ENCODE assay signal across 9 cellular contexts in the genomic region with DNA sequence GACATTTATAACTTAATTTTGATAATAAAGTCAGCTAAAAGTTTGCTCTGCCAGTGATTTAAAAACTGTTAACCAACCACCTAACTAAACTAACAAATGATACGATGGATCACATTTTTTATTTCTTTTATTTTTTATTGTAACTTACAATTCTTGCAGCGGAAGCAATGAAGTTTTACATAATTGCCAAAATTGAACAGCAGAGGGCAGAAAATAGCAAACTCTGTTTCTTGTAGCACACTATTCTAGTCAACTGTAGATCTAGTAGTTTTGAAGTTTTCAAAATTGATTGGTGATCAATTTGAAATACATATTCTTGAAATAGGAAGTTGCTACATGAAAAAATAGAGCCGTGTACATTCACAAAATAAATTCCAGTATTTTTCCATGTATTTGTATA. TPM values are rescaled to one million over a fixed set of nuclear protein-coding genes. Genes with fewer than 3 reads are reported as not detected.
A peak's percentile ranks its signal among the peaks of the same experiment; 100 is the strongest.
DNase-seq lines count a peak whose midpoint lies in the region; ATAC-seq and TF ChIP-seq lines count a peak whose summit lies in the region.
"Had no signal": no experiment of that assay in that cellular context is flagged by ENCODE, and none has a peak within 500 bp of the region (broad histone marks: within the 10 kb centered on the region; RNA-seq: fewer than 3 reads in every experiment).

No MANE protein-coding gene starts in this region.

- no peaks in the 10 kb centered on the region for H3K9me3 Mint-ChIP-seq in progenitor cell of endocrine pancreas (ENCODE audit: low read depth)

- H3K36me3 Mint-ChIP-seq in progenitor cell of endocrine pancreas (ENCODE audit: insufficient read depth): no peaks in the 10 kb centered on the region

- ATAC-seq in GM21717 (IDR thresholded peaks at IDR 0.05; ENCODE audit: unreplicated experiment): no peak

- DNase-seq in NCI-H1092 (lab: John Stamatoyannopoulos, UW) (peak; percentile 5), dermis microvascular lymphatic vessel endothelial cell (ENCODE audit: low read depth in 2 of 2) (peak; percentile 9 to 31), progenitor cell of endocrine pancreas (ENCODE audit: low spot score, unreplicated experiment) (no peak), amniotic stem cell (lab: John Stamatoyannopoulos, UW) (no peak), GM19240 (ENCODE audit: insufficient read length, low spot score) (no peak)
- DNase-seq: stimulated activated CD4-positive, alpha-beta T cell treated with anti-CD3 and anti-CD28 coated beads, Interleukin-2, amount 100 ng/mL, for 24 hours had no signal

- no peak overlapping the region for H3K4me3 Mint-ChIP-seq in progenitor cell of endocrine pancreas (ENCODE audit: low read depth)
- H3K4me3 Mint-ChIP-seq: central memory CD8-positive, alpha-beta T cell had no signal

- H3K27me3 Mint-ChIP-seq in progenitor cell of endocrine pancreas: peaks cover 49% of the 10 kb centered on the region
- H3K27me3 Mint-ChIP-seq: central memory CD8-positive, alpha-beta T cell had no signal

- H3K27ac Mint-ChIP-seq in progenitor cell of endocrine pancreas: no peak overlapping the region

- TF ChIP-seq CTCF in GM12872 (IDR thresholded peaks at IDR 0.05; ENCODE audit: insufficient read depth, low read depth, low read length) (peak; percentile 39; the same call in 1 of the 3 replicates), progenitor cell of endocrine pancreas (IDR thresholded peaks at IDR 0.05; ENCODE audit: unreplicated experiment) (peak; percentile 76)

- peaks cover 10% of the 10 kb centered on the region for H3K4me1 Mint-ChIP-seq in progenitor cell of endocrine pancreas (ENCODE audit: low read depth)
- H3K4me1 Mint-ChIP-seq: central memory CD8-positive, alpha-beta T cell had no signal

RNA-seq across cellular contexts. Expression of a gene that starts 2.8 kb away (rescaled TPM):
- under 0.01 TPM in 1 of 2 replicates, not detected in the other for total RNA-seq in dermis microvascular lymphatic vessel endothelial cell
- total RNA-seq in progenitor cell of endocrine pancreas: 2.3 and 2.5 TPM in 2 replicates

Comparison
In these comparisons a context has a peak if more than half of its experiments do, and no peak if none do; other contexts are left out.
1. DNase-seq: peak in NCI-H1092 (single experiment) and dermis microvascular lymphatic vessel endothelial cell (2 of 2); none in progenitor cell of endocrine pancreas (single experiment), amniotic stem cell (single experiment) and GM19240 (single experiment).